8 cellular contexts compared by ENCODE assay signal in the genomic region with DNA sequence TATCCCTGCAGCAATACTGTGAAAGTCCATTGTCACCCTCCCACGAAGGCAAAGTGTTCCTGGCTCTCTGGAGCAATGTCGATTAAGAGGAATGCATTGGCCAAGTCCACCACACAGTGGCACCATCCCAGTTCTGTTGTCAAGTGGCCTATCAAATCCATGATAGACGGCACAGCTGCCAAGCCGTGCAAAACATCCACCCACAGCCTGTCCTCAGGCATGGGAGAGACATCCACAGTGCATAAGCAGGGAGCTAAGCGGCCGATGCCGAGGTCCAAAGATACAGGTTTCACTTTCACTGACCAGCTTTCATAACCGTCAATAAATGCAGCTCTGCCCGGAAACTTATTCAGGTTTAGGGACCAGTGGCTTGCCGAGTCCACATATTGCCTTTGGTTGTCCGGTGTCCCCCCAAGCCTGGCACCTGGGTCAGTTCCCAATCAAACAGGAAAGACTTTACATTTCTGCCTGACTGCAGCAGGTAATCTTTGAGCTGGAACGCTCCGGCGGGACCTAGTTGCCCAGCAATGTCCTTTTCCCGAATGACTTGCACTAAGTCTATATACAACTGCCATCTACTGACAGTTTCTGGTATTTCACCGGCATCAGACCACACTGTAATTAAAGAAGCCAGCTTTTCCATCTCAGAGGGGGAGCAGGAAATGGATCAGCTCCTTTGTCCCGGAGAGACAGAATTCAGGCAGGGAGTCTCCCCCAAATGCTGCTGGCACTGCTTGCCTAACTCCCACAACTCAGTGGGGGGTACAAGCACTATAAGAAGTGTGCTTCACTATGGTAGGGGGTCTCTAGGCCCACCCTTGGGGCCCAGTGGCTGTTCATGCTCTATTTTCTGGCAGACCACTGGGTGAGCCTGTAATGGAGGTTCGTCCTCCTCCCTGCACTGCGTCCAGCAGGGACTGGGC. TPM values are rescaled to one million over a fixed set of nuclear protein-coding genes. Genes with fewer than 3 reads are reported as not detected.
DNase-seq lines count a peak whose midpoint lies in the region; ATAC-seq, FAIRE-seq and TF ChIP-seq lines count a peak whose summit lies in the region.

No MANE protein-coding gene starts in this region.

- peaks cover 26% of the 10 kb centered on the region for H3K79me2 ChIP-seq in keratinocyte (ENCODE audit: control insufficient read depth, insufficient read depth, low read length)

- FAIRE-seq in keratinocyte (lab: Jason Lieb, UNC): peak; percentile 84

- H3K9ac ChIP-seq in keratinocyte (ENCODE audit: control insufficient read depth, extremely low read depth, insufficient read depth, low read length): peak overlapping the region; percentile 79

- 4 to 9% (median 6%) methylated on average over 14 to 19 of the region's 19 CpGs for WGBS in spleen, 5 donors

- TF ChIP-seq CTCF in GM13976 (IDR thresholded peaks at IDR 0.05; ENCODE audit: borderline replicate concordance, control extremely low read depth, extremely low read depth, insufficient read depth, missing control alignments) (peak; percentile 83), choroid plexus epithelial cell (conservative IDR thresholded peaks at IDR 0.05; ENCODE audit: low read depth, low read length) (peak; percentile 80), keratinocyte (optimal IDR thresholded peaks at IDR 0.05 in 1 of 3, IDR thresholded peaks at IDR 0.05 in 1 of 3, conservative IDR thresholded peaks at IDR 0.05 in 1 of 3; ENCODE audit: extremely low read depth in 1 of 3, insufficient read depth in 2 of 3, low read length in 3 of 3) (peak; percentile 61 to 82 (median 62)), spleen (IDR thresholded peaks at IDR 0.05 in 8 of 11, conservative IDR thresholded peaks at IDR 0.05 in 3 of 11) (peak; percentile 59 to 97 (median 85))

- no peaks in the 10 kb centered on the region for H3K27me3 ChIP-seq in keratinocyte (ENCODE audit: control insufficient read depth, extremely low read depth, insufficient read depth, low read length)
- H3K27me3 ChIP-seq in spleen (replicated peaks in 1 of 7): no peaks in the 10 kb centered on the region

- no peaks in the 10 kb centered on the region for H3K36me3 ChIP-seq in keratinocyte (ENCODE audit: control insufficient read depth in 2 of 2, extremely low read depth in 1 of 2, insufficient read depth in 2 of 2, low read length in 2 of 2)
- peaks cover 0 to 16% (median 2%) of the 10 kb centered on the region in 6 donors for H3K36me3 ChIP-seq in spleen

- peak overlapping the region; percentile 77 for H3K27ac ChIP-seq in keratinocyte (ENCODE audit: control insufficient read depth, insufficient read depth, low read length)
- peak overlapping the region; percentile 79 to 92 (median 86) for H3K27ac ChIP-seq in spleen

- peak; percentile 71 for DNase-seq in GM13976 (ENCODE audit: low spot score)
- DNase-seq in NCI-H345 treated with DMSO at 0.1 percent for 48 hours (lab: John Stamatoyannopoulos, UW; ENCODE audit: unreplicated experiment): peak; percentile 64
- peak; percentile 31 for DNase-seq in activated CD4-positive, alpha-beta T cell treated with anti-CD3 and anti-CD28 coated beads for 1 hour
- peak; percentile 95 for DNase-seq in choroid plexus epithelial cell (ENCODE audit: low read depth)
- DNase-seq in keratinocyte (ENCODE audit: low read depth, low spot score): peak; percentile 45
- peak; percentile 87 for DNase-seq in spleen

- H4K20me1 ChIP-seq in keratinocyte (ENCODE audit: control insufficient read depth, extremely low read depth, insufficient read depth, low read length): no peaks in the 10 kb centered on the region

- H2AFZ ChIP-seq in keratinocyte (ENCODE audit: control insufficient read depth, low read length): peak overlapping the region; percentile 86

- H3K9me3 ChIP-seq in keratinocyte (ENCODE audit: control insufficient read depth, low read depth, low read length): no peaks in the 10 kb centered on the region
- H3K9me3 ChIP-seq in spleen: no peaks in the 10 kb centered on the region

- H3K4me3 ChIP-seq in choroid plexus epithelial cell (ENCODE audit: low read depth, low read length) (peak overlapping the region; percentile 78), keratinocyte (ENCODE audit: control insufficient read depth in 2 of 3, extremely low read depth in 1 of 3, insufficient read depth in 2 of 3, low read depth in 1 of 3, low read length in 3 of 3) (peak overlapping the region; percentile 35 to 83 (median 80)), spleen (peak overlapping the region; percentile 46 to 76 (median 56))

- peaks cover 3% of the 10 kb centered on the region for H3K9me1 ChIP-seq in keratinocyte (ENCODE audit: control insufficient read depth, extremely low read depth, insufficient read depth, low read length)

- TF ChIP-seq POLR2A in spleen (IDR thresholded peaks at IDR 0.05): no peak

- dilution Hi-C loops in keratinocyte (cut with MboI; ENCODE audit: extremely low pct_ligation_motif_present, low sequenced_read_pairs): no loop called here

- in situ Hi-C loops in GM13976 (cut with MboI; ENCODE audit: low sequenced_read_pairs, unreplicated experiment): loop anchor here (10.0 kb wide), 2 partner anchors 221 to 461 kb away; a partner anchor contains a TSS

- peaks cover 30% of the 10 kb centered on the region for H3K4me1 ChIP-seq in keratinocyte (ENCODE audit: control insufficient read depth, extremely low read depth, insufficient read depth, low read length)
- peaks cover 15 to 51% (median 27%) of the 10 kb centered on the region in 6 donors for H3K4me1 ChIP-seq in spleen

- H3K4me2 ChIP-seq in keratinocyte (ENCODE audit: control insufficient read depth, extremely low read depth, insufficient read depth, low read depth, low read length): peak overlapping the region; percentile 98

- intact Hi-C loops in spleen (cut with DNase I; ENCODE audit: low total_unique reads): loop anchor here (10.0 kb wide), 1 partner anchor 221 kb away; no protein-coding TSS in a partner anchor

- ATAC-seq in HG03159 (IDR thresholded peaks at IDR 0.05; ENCODE audit: unreplicated experiment) (peak; percentile 67), GM21447 (IDR thresholded peaks at IDR 0.05; ENCODE audit: unreplicated experiment) (no peak)

RNA-seq across cellular contexts. Expression of gene ZKSCAN3, which starts 6.3 kb away (rescaled TPM):
- polyA plus RNA-seq in keratinocyte (2.2 to 3.1 TPM (median 2.9 TPM) in 3 replicates), spleen (1 to 10 TPM; 1.0 to 2.2 (median 1.6) TPM)
- polyA plus RNA-seq in keratinocyte (2011; ENCODE audit: low read depth): 0.52 TPM
- 1.3 and 2.1 TPM in 2 replicates for polyA plus RNA-seq in keratinocyte (2011; cell fraction: cytosol; rRNA removed)
- 4.3 and 5.1 TPM in 2 replicates for polyA plus RNA-seq in keratinocyte (2011; cell fraction: nucleus; rRNA removed)
- polyA plus RNA-seq in keratinocyte (2012; ENCODE audit: low replicate concordance): 0.99 and 1.6 TPM in 2 replicates
- polyA minus RNA-seq in keratinocyte: 0.56 to 2.8 TPM (median 1.9 TPM) in 3 replicates
- polyA minus RNA-seq in keratinocyte (2011; cell fraction: cytosol; rRNA and poly(A)+ RNA removed): 2.7 TPM
- 2.2 and 4.0 TPM in 2 replicates for polyA minus RNA-seq in keratinocyte (2011; cell fraction: nucleus; rRNA and poly(A)+ RNA removed)
- 1 to 10 TPM; 4.9 to 8.4 (median 7.1) TPM for total RNA-seq in spleen

RNA-seq across cellular contexts. Expression of gene ZSCAN31, which starts 20.1 kb away (rescaled TPM):
- 14.4 to 21.7 TPM (median 15.8 TPM) in 3 replicates for polyA plus RNA-seq in keratinocyte
- 44.7 TPM for polyA plus RNA-seq in keratinocyte (2011; ENCODE audit: low read depth)
- 15.3 and 24.3 TPM in 2 replicates for polyA plus RNA-seq in keratinocyte (2011; cell fraction: cytosol; rRNA removed)
- 45.9 and 54.9 TPM in 2 replicates for polyA plus RNA-seq in keratinocyte (2011; cell fraction: nucleus; rRNA removed)
- polyA plus RNA-seq in keratinocyte (2012; ENCODE audit: low replicate concordance): 12.4 and 13.1 TPM in 2 replicates
- polyA minus RNA-seq in keratinocyte: 9.9 to 29.3 TPM (median 28.8 TPM) in 3 replicates
- 11.3 TPM for polyA minus RNA-seq in keratinocyte (2011; cell fraction: cytosol; rRNA and poly(A)+ RNA removed)
- polyA minus RNA-seq in keratinocyte (2011; cell fraction: nucleus; rRNA and poly(A)+ RNA removed): 13.7 and 24.4 TPM in 2 replicates
- 10 to 100 TPM in 1 of 7 donors, 1 to 10 TPM in 6; 2.8 to 13.7 (median 4.2) TPM for total RNA-seq in spleen
- 1 to 10 TPM; 1.2 to 2.5 (median 1.7) TPM for polyA plus RNA-seq in spleen

RNA-seq across cellular contexts. Expression of gene ZSCAN12, which starts 43.5 kb away (rescaled TPM):
- 2.5 to 4.0 TPM (median 2.7 TPM) in 3 replicates for polyA plus RNA-seq in keratinocyte
- 1.4 TPM for polyA plus RNA-seq in keratinocyte (2011; ENCODE audit: low read depth)
- 0.99 and 2.0 TPM in 2 replicates for polyA plus RNA-seq in keratinocyte (2011; cell fraction: cytosol; rRNA removed)
- 3.5 and 4.0 TPM in 2 replicates for polyA plus RNA-seq in keratinocyte (2011; cell fraction: nucleus; rRNA removed)
- polyA plus RNA-seq in keratinocyte (2012; ENCODE audit: low replicate concordance): 1.6 and 1.7 TPM in 2 replicates
- 1.8 to 3.8 TPM (median 2.1 TPM) in 3 replicates for polyA minus RNA-seq in keratinocyte
- 2.5 TPM for polyA minus RNA-seq in keratinocyte (2011; cell fraction: cytosol; rRNA and poly(A)+ RNA removed)
- polyA minus RNA-seq in keratinocyte (2011; cell fraction: nucleus; rRNA and poly(A)+ RNA removed): 2.3 and 4.6 TPM in 2 replicates
- 10 to 100 TPM in 1 of 7 donors, 1 to 10 TPM in 6; 6.6 to 10.3 (median 8.8) TPM for total RNA-seq in spleen
- polyA plus RNA-seq in spleen: 1 to 10 TPM; 1.8 to 3.1 (median 2.4) TPM

Comparison
In these comparisons a context has a peak if more than half of its experiments do, and no peak if none do; other contexts are left out.
1. DNase-seq: peak in every context shown above with its lines; median percentile 95 in choroid plexus epithelial cell; 87 in spleen; 71 in GM13976; 64 in NCI-H345 treated with DMSO at 0.1 percent for 48 hours; 45 in keratinocyte; 31 in activated CD4-positive, alpha-beta T cell treated with anti-CD3 and anti-CD28 coated beads for 1 hour.